9 cellular contexts compared by ENCODE assay signal in the genomic region with DNA sequence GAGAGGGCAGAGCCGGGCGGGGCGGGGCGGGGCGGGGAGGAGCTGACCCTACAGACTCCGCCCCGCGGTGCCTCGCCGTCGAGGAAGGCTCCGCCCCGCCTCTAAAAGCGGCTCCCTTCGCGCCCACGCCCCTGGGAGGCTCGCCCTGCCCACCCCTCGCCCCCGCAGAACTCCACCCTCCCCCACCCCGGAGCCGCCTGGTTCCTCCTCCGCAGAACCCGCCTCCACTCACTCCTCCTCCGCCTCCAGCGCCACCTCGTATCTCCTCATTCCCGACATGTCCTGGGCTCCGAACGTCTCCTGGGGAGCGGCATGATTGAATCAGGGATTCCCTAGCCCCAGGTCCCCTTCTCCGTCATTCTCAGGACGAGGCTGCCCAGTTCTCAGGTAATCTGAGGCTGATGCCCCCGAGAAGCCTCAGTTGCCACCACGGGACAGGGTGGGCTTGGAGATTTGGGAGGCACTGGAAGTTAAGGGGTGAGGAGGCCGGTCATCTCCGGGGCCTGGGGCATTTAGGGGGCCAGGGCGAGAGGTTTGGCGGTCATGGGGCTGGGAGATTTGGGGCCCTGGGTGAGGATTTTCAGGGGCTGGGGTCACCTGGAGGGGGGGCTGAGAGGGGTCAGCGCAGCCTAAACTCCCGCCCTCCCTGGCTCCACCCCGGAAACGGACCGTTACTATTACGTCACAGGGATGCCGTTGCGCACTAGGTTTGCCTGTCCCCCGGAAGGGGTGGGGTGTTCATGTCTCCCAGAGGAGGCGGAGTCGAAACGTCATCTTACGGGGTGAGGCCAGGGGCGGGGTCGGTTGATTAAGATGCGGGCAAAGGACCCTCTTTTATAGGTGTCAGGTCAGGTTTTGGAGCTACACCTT. TPM values are rescaled to one million over a fixed set of nuclear protein-coding genes. Genes with fewer than 3 reads are reported as not detected.
DNase-seq lines count a peak whose midpoint lies in the region; FAIRE-seq and TF ChIP-seq lines count a peak whose summit lies in the region.
"Had no signal": no experiment of that assay in that cellular context is flagged by ENCODE, and none has a peak within 500 bp of the region (broad histone marks: within the 10 kb centered on the region; RNA-seq: fewer than 3 reads in every experiment).

No MANE protein-coding gene starts in this region.

- peak overlapping the region; percentile 66 for H3K56ac ChIP-seq in H1 (replicated peaks; ENCODE audit: insufficient read length, low read depth, low read length)

- H2BK5ac ChIP-seq in H1 (ENCODE audit: low read depth, low read length) (peak overlapping the region; percentile 91; the same call in 1 of the 2 replicates), mesenchymal stem cell (ENCODE audit: low read depth, low read length, poor library complexity, severe bottlenecking) (peak overlapping the region; percentile 21)

- H2BK15ac ChIP-seq in H1 (ENCODE audit: low read length) (0 out of 2 replicates have a peak overlapping the region, but pooled peaks have one; percentile 46), mesenchymal stem cell (ENCODE audit: low read depth, poor library complexity, severe bottlenecking) (no peak overlapping the region)

- peaks cover 0 to 2% of the 10 kb centered on the region in 2 experiments for H4K20me1 ChIP-seq in H1 (replicated peaks in 1 of 2; ENCODE audit: control insufficient read depth in 1 of 2, insufficient read depth in 2 of 2, low read length in 2 of 2)

- H3K4me2 ChIP-seq in H1 (ENCODE audit: insufficient read depth in 1 of 2, low read depth in 2 of 2, low read length in 2 of 2) (peak overlapping the region; percentile 85 to 94), mesenchymal stem cell (ENCODE audit: low read length, poor library complexity, severe bottlenecking) (peak overlapping the region; percentile 78)

- H3K36me3 ChIP-seq in H1 (ENCODE audit: control insufficient read depth in 2 of 4, insufficient read depth in 4 of 4, low read length in 3 of 4) (peaks cover 0 to 5% (median 0%) of the 10 kb centered on the region in 4 experiments; a peak in 3 of 8 replicates), mesenchymal stem cell (ENCODE audit: control insufficient read depth in 1 of 2, insufficient read depth in 2 of 2, low read depth in 1 of 2, low read length in 2 of 2) (peaks cover 15 to 38% of the 10 kb centered on the region in 2 experiments)

- H3K4me1 ChIP-seq in H1 (replicated peaks in 1 of 4; ENCODE audit: control insufficient read depth in 3 of 4, insufficient read depth in 4 of 4, low read length in 3 of 4) (peaks cover 0 to 4% (median 2%) of the 10 kb centered on the region in 4 experiments; a peak in 2 of 7 replicates), mesenchymal stem cell (ENCODE audit: control insufficient read depth, insufficient read depth, low read depth, low read length) (peaks cover 2% of the 10 kb centered on the region)

- peak; percentile 56 to 95 (median 82) for DNase-seq in C1 segment of cervical spinal cord (lab: John Stamatoyannopoulos, UW)
- DNase-seq in GM20000 (ENCODE audit: low spot score), result peak; percentile 92
- DNase-seq in HT1080 (ENCODE audit: low read depth), result peak; percentile 76
- DNase-seq in NOMO-1 treated with DMSO at 0.1 percent for 48 hours (lab: John Stamatoyannopoulos, UW; ENCODE audit: unreplicated experiment), result peak; percentile 95
- peak; percentile 83 for DNase-seq in activated CD8-positive, alpha-beta memory T cell treated with anti-CD3 and anti-CD28 coated beads, Interleukin-2, amount 50 U/mL, for 1 hour (ENCODE audit: extremely low read depth)
- peak; percentile 80 to 95 for DNase-seq in H1 (ENCODE audit: low read depth in 1 of 2, low spot score in 2 of 2)
- DNase-seq in mesenchymal stem cell, result peak; percentile 97
- DNase-seq in stimulated activated CD4-positive, alpha-beta T cell treated with anti-CD3 and anti-CD28 coated beads, TNF-alpha, amount 100 ng/mL, for 48 hours (ENCODE audit: low read depth in 3 of 3), result peak; percentile 65 to 80 (median 77)

- FAIRE-seq in H1 (lab: Jason Lieb, UNC), result peak; percentile 85

- TF ChIP-seq RAD21 in H1 (IDR thresholded peaks at IDR 0.05 in 1 of 2, conservative IDR thresholded peaks at IDR 0.05 in 1 of 2; ENCODE audit: low read depth in 2 of 2, low read length in 2 of 2), result no peak

- H4K5ac ChIP-seq in H1 (ENCODE audit: insufficient read length, low read depth, low read length), result peak overlapping the region; percentile 73

- peak overlapping the region; percentile 76 for H4K8ac ChIP-seq in H1 (ENCODE audit: extremely low read depth, insufficient read depth, low read length)
- H4K8ac ChIP-seq in mesenchymal stem cell (ENCODE audit: low read length), result peak overlapping the region; percentile 93

- H3K9ac ChIP-seq in H1 (replicated peaks in 1 of 4; ENCODE audit: extremely low read depth in 1 of 4, low read depth in 3 of 4, low read length in 3 of 4), result peak overlapping the region; percentile 70 to 89 (median 83)
- H3K9ac ChIP-seq in mesenchymal stem cell (ENCODE audit: low read length), result peak overlapping the region; percentile 99

- no peak overlapping the region for H2BK120ac ChIP-seq in H1 (replicated peaks; ENCODE audit: low read depth, low read length)
- no peak overlapping the region for H2BK120ac ChIP-seq in mesenchymal stem cell (ENCODE audit: low read depth, low read length)

- no peak overlapping the region for H3K23ac ChIP-seq in H1 (ENCODE audit: insufficient read length)
- no peak overlapping the region for H3K23ac ChIP-seq in mesenchymal stem cell (ENCODE audit: low read length in 2 of 2)

- peak overlapping the region; percentile 36 for H4K91ac ChIP-seq in H1 (replicated peaks; ENCODE audit: insufficient read length, low read length)
- peak overlapping the region; percentile 71 for H4K91ac ChIP-seq in mesenchymal stem cell (ENCODE audit: low read length)

- CTCF ChIA-PET in H1 (lab: Charles Lee; ENCODE audit: partially characterized antibody), result interaction anchor here (0.6 to 15.2 kb wide), 11 partner anchors 9 to 45 kb away, joined by 3 to 277 read pairs (median 8); a partner anchor contains a TSS

- peak in 1 of 2 experiments; percentile 83; a peak in 2 of 3 replicates for TF ChIP-seq POLR2A in H1 (IDR thresholded peaks at IDR 0.05; ENCODE audit: control extremely low read depth in 1 of 2, low read depth in 2 of 2, low read length in 2 of 2)

- H3K23me2 ChIP-seq in H1 (ENCODE audit: low read depth, low read length), result peaks cover 9% of the 10 kb centered on the region

- H3K4me3 ChIP-seq in H1 (ENCODE audit: extremely low read depth in 1 of 4, insufficient read depth in 2 of 4, low read depth in 3 of 4, low read length in 4 of 4) (peak overlapping the region; percentile 59 to 92 (median 81)), mesenchymal stem cell (ENCODE audit: insufficient read depth in 1 of 2, low read depth in 1 of 2, low read length in 2 of 2) (peak overlapping the region; percentile 69 to 85)

- TF ChIP-seq CTCF in GM20000 (IDR thresholded peaks at IDR 0.05; ENCODE audit: extremely low read depth, missing control alignments) (no peak), H1 (IDR thresholded peaks at IDR 0.05; ENCODE audit: control extremely low read depth in 1 of 3, insufficient read depth in 1 of 3, low read depth in 1 of 3, low read length in 3 of 3) (0 out of 4 replicates have a peak, but pooled peaks of 1 of the 3 experiments have one; percentile 5)

- peak overlapping the region; percentile 88 for H3K27ac ChIP-seq in H1 (ENCODE audit: low read depth, low read length)
- peak overlapping the region; percentile 82 for H3K27ac ChIP-seq in mesenchymal stem cell (ENCODE audit: low read length, poor library complexity, severe bottlenecking)

- H2AK5ac ChIP-seq in H1 (ENCODE audit: low read depth, low read length) (no peak overlapping the region), mesenchymal stem cell (ENCODE audit: low read length, severe bottlenecking) (no peak overlapping the region)

- H3K18ac ChIP-seq in H1 (ENCODE audit: extremely low read depth, low read length) (peak overlapping the region; percentile 80), mesenchymal stem cell (ENCODE audit: low read depth in 1 of 2, low read length in 2 of 2) (peak overlapping the region; percentile 65 to 85)

- H3K14ac ChIP-seq in H1 (ENCODE audit: insufficient read length) (no peak overlapping the region), mesenchymal stem cell (ENCODE audit: low read length in 2 of 2) (peak overlapping the region in 1 of 2 experiments; percentile 45)

- H2AFZ ChIP-seq in H1 (ENCODE audit: low read length) (0 out of 2 replicates have a peak overlapping the region, but pooled peaks have one; percentile 89), mesenchymal stem cell (ENCODE audit: low read depth, low read length) (peak overlapping the region; percentile 33)

- peaks cover 0 to 8% of the 10 kb centered on the region in 2 experiments; a peak in 1 of 4 replicates for H3K79me2 ChIP-seq in H1 (ENCODE audit: control insufficient read depth in 1 of 2, insufficient read depth in 2 of 2, low read length in 2 of 2)

- POLR2A ChIA-PET in H1 (lab: Charles Lee; ENCODE audit: partially characterized antibody), result interaction anchor here (0.8 to 7.7 kb wide), 7 partner anchors 10 to 31 kb away, joined by 3 to 92 read pairs (median 6); a partner anchor contains a TSS

- H3K4ac ChIP-seq in H1 (replicated peaks; ENCODE audit: insufficient read length, low read depth, low read length) (no peak overlapping the region), mesenchymal stem cell (ENCODE audit: low read depth in 1 of 2, low read length in 2 of 2) (peak overlapping the region in 1 of 2 experiments; percentile 83)

- H3K9me3 ChIP-seq in H1 (ENCODE audit: insufficient read depth in 2 of 2, low read depth in 1 of 2, low read length in 1 of 2), result peaks cover 3 to 5% of the 10 kb centered on the region in 2 experiments; a peak in 1 of 4 replicates
- no peaks in the 10 kb centered on the region for H3K9me3 ChIP-seq in mesenchymal stem cell (ENCODE audit: control insufficient read depth, low read length)

- H3K27me3 ChIP-seq in H1 (replicated peaks in 1 of 4; ENCODE audit: control insufficient read depth in 3 of 4, extremely low read depth in 1 of 4, insufficient read depth in 3 of 4, low read length in 3 of 4) (peaks cover 0 to 5% (median 0%) of the 10 kb centered on the region in 4 experiments; a peak in 2 of 7 replicates), mesenchymal stem cell (ENCODE audit: control insufficient read depth in 1 of 2, insufficient read depth in 1 of 2, low read length in 2 of 2) (no peaks in the 10 kb centered on the region)

- H2BK12ac ChIP-seq in H1 (ENCODE audit: low read depth, low read length) (no peak overlapping the region), mesenchymal stem cell (ENCODE audit: low read length in 2 of 2) (no peak overlapping the region)

- no peaks in the 10 kb centered on the region for H3K79me1 ChIP-seq in H1 (ENCODE audit: low read depth, low read length)
- peaks cover 27% of the 10 kb centered on the region for H3K79me1 ChIP-seq in mesenchymal stem cell (replicated peaks; ENCODE audit: low read length, poor library complexity, severe bottlenecking)

- no peak for TF ChIP-seq EP300 in H1 (IDR thresholded peaks at IDR 0.05; ENCODE audit: borderline replicate concordance in 1 of 2, low read depth in 2 of 2, low read length in 2 of 2)

- H2BK20ac ChIP-seq in H1 (ENCODE audit: low read length), result no peak overlapping the region

- WGBS in H1 (ENCODE audit: extremely low coverage in 1 of 2, insufficient coverage in 1 of 2, insufficient read length in 1 of 2, insufficient replicate concordance in 2 of 2, low coverage in 1 of 2, low lambda C conversion rate in 2 of 2, missing lambda C conversion rate in 1 of 2), 2 experiments, result 0% methylated on average over 25 of the region's 55 CpGs; no CpG with 5 or more reads in 1 of the 2 experiments
- 1% methylated on average over 54 of the region's 55 CpGs for WGBS in mesenchymal stem cell

RNA-seq across cellular contexts. Expression of a gene that starts 3.2 kb away (rescaled TPM):
- total RNA-seq in HT1080 (2014; rRNA removed; shearing (Covaris generic)), result 0.26 TPM in 1 of 2 replicates, not detected in the other
- 0.12 TPM in 1 of 2 replicates, not detected in the other for polyA plus RNA-seq in HT1080 (2015; cell fraction: cytosol; rRNA removed)
- not detected in 2 replicates for polyA plus RNA-seq in HT1080 (2015; cell fraction: nucleus; rRNA removed)
- total RNA-seq in H1 (2021; fragmentation: NEBNext Ultra II Directional; extraction: Animal tissue kit (Norgen Biotek cat#: 25700)), result not detected in 2 replicates
- polyA plus RNA-seq in H1 (2011; rRNA removed), result 0.28 and 0.42 TPM in 2 replicates
- polyA plus RNA-seq in H1 (2011; cell fraction: cytosol; rRNA removed), result 0.35 TPM
- 0.33 TPM for polyA plus RNA-seq in H1 (2011; cell fraction: nucleus; rRNA removed)
- polyA plus RNA-seq in H1 (2012, experiment 1 of 2), result 0.29 to 0.83 TPM (median 0.34 TPM) in 3 of 4 replicates, not detected in the other
- 0.37 TPM for polyA plus RNA-seq in H1 (2012, experiment 2 of 2)
- polyA plus RNA-seq in H1 (2013, experiment 1 of 2), result 0.20 TPM
- 0.31 TPM for polyA plus RNA-seq in H1 (2013, experiment 2 of 2)
- polyA minus RNA-seq in H1 (2011; rRNA and poly(A)+ RNA removed), result not detected in 2 replicates
- not detected for polyA minus RNA-seq in H1 (2011; cell fraction: cytosol; rRNA and poly(A)+ RNA removed)
- not detected for polyA minus RNA-seq in H1 (2011; cell fraction: nucleus; rRNA and poly(A)+ RNA removed)
- polyA plus RNA-seq in mesenchymal stem cell (2013, experiment 1 of 2), result not detected
- polyA plus RNA-seq in mesenchymal stem cell (2013, experiment 2 of 2), result 0.10 TPM
- total RNA-seq: T-helper 1 cell treated with Interleukin-12 subunit alpha and Interleukin-12 subunit beta and Interleukin-4 antibody, amounts not matched to agents 30 ng/mL and 1 ng/mL, for 36 hours had no signal

RNA-seq across cellular contexts. Expression of a gene that starts 13.6 kb away (rescaled TPM):
- total RNA-seq in HT1080 (2014; rRNA removed; shearing (Covaris generic)), result 4.8 and 6.2 TPM in 2 replicates
- 4.5 TPM in 2 replicates for polyA plus RNA-seq in HT1080 (2015; cell fraction: cytosol; rRNA removed)
- 12.8 and 15.5 TPM in 2 replicates for polyA plus RNA-seq in HT1080 (2015; cell fraction: nucleus; rRNA removed)
- total RNA-seq in H1 (2021; fragmentation: NEBNext Ultra II Directional; extraction: Animal tissue kit (Norgen Biotek cat#: 25700)), result 5.1 and 5.5 TPM in 2 replicates
- 9.1 and 10.5 TPM in 2 replicates for polyA plus RNA-seq in H1 (2011; rRNA removed)
- polyA plus RNA-seq in H1 (2011; cell fraction: cytosol; rRNA removed), result 8.9 TPM
- 43.0 TPM for polyA plus RNA-seq in H1 (2011; cell fraction: nucleus; rRNA removed)
- 6.4 to 10.1 TPM (median 8.2 TPM) in 4 replicates for polyA plus RNA-seq in H1 (2012, experiment 1 of 2)
- polyA plus RNA-seq in H1 (2012, experiment 2 of 2), result 2.6 TPM
- polyA plus RNA-seq in H1 (2013, experiment 1 of 2), result 3.8 TPM
- polyA plus RNA-seq in H1 (2013, experiment 2 of 2), result 3.9 TPM
- polyA minus RNA-seq in H1 (2011; rRNA and poly(A)+ RNA removed), result 2.6 and 3.1 TPM in 2 replicates
- 3.6 TPM for polyA minus RNA-seq in H1 (2011; cell fraction: cytosol; rRNA and poly(A)+ RNA removed)
- 12.8 TPM for polyA minus RNA-seq in H1 (2011; cell fraction: nucleus; rRNA and poly(A)+ RNA removed)
- 13.4 TPM for polyA plus RNA-seq in mesenchymal stem cell (2013, experiment 1 of 2)
- 13.5 TPM for polyA plus RNA-seq in mesenchymal stem cell (2013, experiment 2 of 2)

RNA-seq across cellular contexts. Expression of a gene that starts 19.1 kb away (rescaled TPM):
- 11.2 and 15.0 TPM in 2 replicates for total RNA-seq in HT1080 (2014; rRNA removed; shearing (Covaris generic))
- polyA plus RNA-seq in HT1080 (2015; cell fraction: cytosol; rRNA removed), result 8.5 and 10.6 TPM in 2 replicates
- polyA plus RNA-seq in HT1080 (2015; cell fraction: nucleus; rRNA removed), result 67.3 and 83.4 TPM in 2 replicates
- total RNA-seq in H1 (2021; fragmentation: NEBNext Ultra II Directional; extraction: Animal tissue kit (Norgen Biotek cat#: 25700)), result 21.1 and 21.9 TPM in 2 replicates
- 50.4 and 50.6 TPM in 2 replicates for polyA plus RNA-seq in H1 (2011; rRNA removed)
- 36.6 TPM for polyA plus RNA-seq in H1 (2011; cell fraction: cytosol; rRNA removed)
- polyA plus RNA-seq in H1 (2011; cell fraction: nucleus; rRNA removed), result 207 TPM
- polyA plus RNA-seq in H1 (2012, experiment 1 of 2), result 24.2 to 37.4 TPM (median 30.3 TPM) in 4 replicates
- polyA plus RNA-seq in H1 (2012, experiment 2 of 2), result 24.6 TPM
- 19.9 TPM for polyA plus RNA-seq in H1 (2013, experiment 1 of 2)
- polyA plus RNA-seq in H1 (2013, experiment 2 of 2), result 19.2 TPM
- 25.3 and 28.2 TPM in 2 replicates for polyA minus RNA-seq in H1 (2011; rRNA and poly(A)+ RNA removed)
- 8.4 TPM for polyA minus RNA-seq in H1 (2011; cell fraction: cytosol; rRNA and poly(A)+ RNA removed)
- 73.8 TPM for polyA minus RNA-seq in H1 (2011; cell fraction: nucleus; rRNA and poly(A)+ RNA removed)
- polyA plus RNA-seq in mesenchymal stem cell (2013, experiment 1 of 2), result 28.6 TPM
- polyA plus RNA-seq in mesenchymal stem cell (2013, experiment 2 of 2), result 26.5 TPM

RNA-seq across cellular contexts. Expression of a gene that starts 25.5 kb away (rescaled TPM):
- not detected in 2 replicates for total RNA-seq in HT1080 (2014; rRNA removed; shearing (Covaris generic))
- not detected in 2 replicates for polyA plus RNA-seq in HT1080 (2015; cell fraction: cytosol; rRNA removed)
- polyA plus RNA-seq in HT1080 (2015; cell fraction: nucleus; rRNA removed), result not detected in 2 replicates
- not detected in 2 replicates for total RNA-seq in H1 (2021; fragmentation: NEBNext Ultra II Directional; extraction: Animal tissue kit (Norgen Biotek cat#: 25700))
- polyA plus RNA-seq in H1 (2011; rRNA removed), result not detected in 2 replicates
- polyA plus RNA-seq in H1 (2011; cell fraction: cytosol; rRNA removed), result not detected
- not detected for polyA plus RNA-seq in H1 (2011; cell fraction: nucleus; rRNA removed)
- polyA plus RNA-seq in H1 (2012, experiment 1 of 2), result not detected in 4 replicates
- not detected for polyA plus RNA-seq in H1 (2012, experiment 2 of 2)
- polyA plus RNA-seq in H1 (2013, experiment 1 of 2), result not detected
- polyA plus RNA-seq in H1 (2013, experiment 2 of 2), result not detected
- polyA minus RNA-seq in H1 (2011; rRNA and poly(A)+ RNA removed), result not detected in 2 replicates
- polyA minus RNA-seq in H1 (2011; cell fraction: cytosol; rRNA and poly(A)+ RNA removed), result not detected
- not detected for polyA minus RNA-seq in H1 (2011; cell fraction: nucleus; rRNA and poly(A)+ RNA removed)
- polyA plus RNA-seq in mesenchymal stem cell (2013, experiment 1 of 2), result not detected
- polyA plus RNA-seq in mesenchymal stem cell (2013, experiment 2 of 2), result not detected
- total RNA-seq: T-helper 1 cell treated with Interleukin-12 subunit alpha and Interleukin-12 subunit beta and Interleukin-4 antibody, amounts not matched to agents 30 ng/mL and 1 ng/mL, for 36 hours had no signal

RNA-seq across cellular contexts. Expression of a gene that starts 28.0 kb away (rescaled TPM):
- total RNA-seq in HT1080 (2014; rRNA removed; shearing (Covaris generic)), result 142 and 178 TPM in 2 replicates
- 189 and 210 TPM in 2 replicates for polyA plus RNA-seq in HT1080 (2015; cell fraction: cytosol; rRNA removed)
- polyA plus RNA-seq in HT1080 (2015; cell fraction: nucleus; rRNA removed), result 79.7 and 88.6 TPM in 2 replicates
- total RNA-seq in H1 (2021; fragmentation: NEBNext Ultra II Directional; extraction: Animal tissue kit (Norgen Biotek cat#: 25700)), result 84.2 and 86.8 TPM in 2 replicates
- polyA plus RNA-seq in H1 (2011; rRNA removed), result 134 and 169 TPM in 2 replicates
- polyA plus RNA-seq in H1 (2011; cell fraction: cytosol; rRNA removed), result 106 TPM
- polyA plus RNA-seq in H1 (2011; cell fraction: nucleus; rRNA removed), result 96.3 TPM
- 93.0 to 157 TPM (median 138 TPM) in 4 replicates for polyA plus RNA-seq in H1 (2012, experiment 1 of 2)
- 125 TPM for polyA plus RNA-seq in H1 (2012, experiment 2 of 2)
- 118 TPM for polyA plus RNA-seq in H1 (2013, experiment 1 of 2)
- polyA plus RNA-seq in H1 (2013, experiment 2 of 2), result 156 TPM
- polyA minus RNA-seq in H1 (2011; rRNA and poly(A)+ RNA removed), result 76.9 and 81.2 TPM in 2 replicates
- polyA minus RNA-seq in H1 (2011; cell fraction: cytosol; rRNA and poly(A)+ RNA removed), result 57.5 TPM
- polyA minus RNA-seq in H1 (2011; cell fraction: nucleus; rRNA and poly(A)+ RNA removed), result 59.4 TPM
- 83.0 TPM for polyA plus RNA-seq in mesenchymal stem cell (2013, experiment 1 of 2)
- 83.4 TPM for polyA plus RNA-seq in mesenchymal stem cell (2013, experiment 2 of 2)

Comparison
In these comparisons a context has a peak if more than half of its experiments do, and no peak if none do; other contexts are left out.
1. Peak in every context shown above with its lines: DNase-seq, H3K4me3 ChIP-seq and H3K27ac ChIP-seq.